In genomic region chr20:63781181-63781580, GRCh38 we compare ENCODE assay signal across 15 cellular contexts. TPM values are rescaled to one million over a fixed set of nuclear protein-coding genes. Genes with fewer than 3 reads are reported as not detected.
DNase-seq lines count a peak whose midpoint lies in the region; ATAC-seq, FAIRE-seq and TF ChIP-seq lines count a peak whose summit lies in the region.
"Had no signal": no experiment of that assay in that cellular context is flagged by ENCODE, and none has a peak within 500 bp of the region (broad histone marks: within the 10 kb centered on the region; RNA-seq: fewer than 3 reads in every experiment).

No MANE protein-coding gene starts in this region.

- intact Hi-C loops in HepG2 (cut with micrococcal nuclease; ENCODE audit: unreplicated experiment) (no loop called here), right lobe of liver (cut with DNase I) (no loop called here)

- FAIRE-seq in HepG2 (lab: Jason Lieb, UNC), result no peak
- FAIRE-seq: A549, GM12878 had no signal

- H3K79me2 ChIP-seq in HepG2 (ENCODE audit: insufficient read depth, low read length) (no peaks in the 10 kb centered on the region), osteoblast (ENCODE audit: insufficient read depth, low read length) (no peaks in the 10 kb centered on the region)

- POLR2A ChIA-PET in HepG2 (lab: Yijun Ruan, JAX), result interaction anchor here (0.6 kb wide), 1 partner anchor 181 kb away, joined by 3 read pairs; no protein-coding TSS in a partner anchor

- peaks cover 24% of the 10 kb centered on the region for H3K4me1 Mint-ChIP-seq in glutamatergic neuron (ENCODE audit: low read depth, unreplicated experiment)
- H3K4me1 Mint-ChIP-seq: CD14-positive monocyte had no signal

- H3K9me3 ChIP-seq in HepG2 (ENCODE audit: low read length) (no peaks in the 10 kb centered on the region), right lobe of liver (no peaks in the 10 kb centered on the region), osteoblast (ENCODE audit: low read depth, low read length) (no peaks in the 10 kb centered on the region), suprapubic skin (no peaks in the 10 kb centered on the region)
- H3K9me3 ChIP-seq: A549 had no signal

- no peak for TF ChIP-seq RAD21 in HepG2 (CRISPR knock-in tag; IDR thresholded peaks at IDR 0.05)

- H3K4me1 ChIP-seq in HepG2 (ENCODE audit: insufficient read depth, low read length) (peaks cover 22% of the 10 kb centered on the region), right lobe of liver (no peaks in the 10 kb centered on the region), osteoblast (ENCODE audit: insufficient read depth, low read length) (no peaks in the 10 kb centered on the region), suprapubic skin (no peaks in the 10 kb centered on the region), foreskin keratinocyte (no peaks in the 10 kb centered on the region)
- H3K4me1 ChIP-seq: BE2C had no signal

- no TSS peak for BruUV-seq in HepG2 (replicated peaks; lab: Mats Ljungman, UMichigan)

- H3K36me3 Mint-ChIP-seq in glutamatergic neuron (ENCODE audit: unreplicated experiment), result no peaks in the 10 kb centered on the region
- H3K36me3 Mint-ChIP-seq: CD14-positive monocyte, IgD-negative memory B cell had no signal

- H3K27ac ChIP-seq in HepG2 (ENCODE audit: extremely low read length, insufficient read depth, low read length), result no peak overlapping the region
- no peak overlapping the region for H3K27ac ChIP-seq in right lobe of liver
- no peak overlapping the region for H3K27ac ChIP-seq in osteoblast (ENCODE audit: low read depth, low read length)
- H3K27ac ChIP-seq in suprapubic skin, result no peak overlapping the region
- no peak overlapping the region for H3K27ac ChIP-seq in foreskin keratinocyte
- H3K27ac ChIP-seq: A549 had no signal

- H3K4me2 ChIP-seq in HepG2 (ENCODE audit: low read depth, low read length) (no peak overlapping the region), osteoblast (ENCODE audit: insufficient read depth, low read length) (no peak overlapping the region)
- H3K4me2 ChIP-seq: A549, GM23338 had no signal

- H3K27ac Mint-ChIP-seq in glutamatergic neuron (ENCODE audit: unreplicated experiment), result no peak overlapping the region
- H3K27ac Mint-ChIP-seq: CD14-positive monocyte, GM23338, IgD-negative memory B cell had no signal

- H2AFZ ChIP-seq in HepG2 (ENCODE audit: low read length) (no peak overlapping the region), osteoblast (ENCODE audit: low read length) (no peak overlapping the region)
- H2AFZ ChIP-seq: GM23338 had no signal

- peak overlapping the region; percentile 25 for H3K4me3 Mint-ChIP-seq in glutamatergic neuron (ENCODE audit: unreplicated experiment)
- H3K4me3 Mint-ChIP-seq: CD14-positive monocyte, GM23338 had no signal

- WGBS in HepG2 (ENCODE audit: low lambda C conversion rate), result 92% methylated on average over 14 of the region's 14 CpGs
- WGBS in right lobe of liver (ENCODE audit: insufficient coverage, low coverage, low lambda C conversion rate, missing lambda C conversion rate), result 80% methylated on average over 12 of the region's 14 CpGs
- 86% methylated on average over 14 of the region's 14 CpGs for WGBS in suprapubic skin

- no peak overlapping the region for H3K9ac ChIP-seq in HepG2 (ENCODE audit: insufficient read depth, low read depth, low read length)

- peaks cover 12% of the 10 kb centered on the region for H3K27me3 Mint-ChIP-seq in glutamatergic neuron (ENCODE audit: unreplicated experiment)

- ATAC-seq in HepG2, result no peak
- no peak for ATAC-seq in right lobe of liver
- ATAC-seq in foreskin keratinocyte, result no peak
- ATAC-seq: A549 had no signal

- no peak for TF ChIP-seq POLR2A in HepG2 (IDR thresholded peaks at IDR 0.05; ENCODE audit: insufficient read depth in 1 of 2, low read depth in 2 of 2, low read length in 2 of 2)
- no peak for TF ChIP-seq POLR2A in right lobe of liver (IDR thresholded peaks at IDR 0.05)
- no peak for TF ChIP-seq POLR2A in suprapubic skin (IDR thresholded peaks at IDR 0.05)

- in situ Hi-C loops in HepG2 (cut with HindIII; ENCODE audit: extremely low pct_ligation_motif_present, low pct_unique_long_range_greater_than_20kb), result loop anchor here (10.0 kb wide), 1 partner anchor 76 kb away; the partner anchor contains the start of genes ARFRP1 and ZGPAT

- peaks cover 12% of the 10 kb centered on the region for H3K9me3 Mint-ChIP-seq in glutamatergic neuron (ENCODE audit: unreplicated experiment)
- H3K9me3 Mint-ChIP-seq: GM23338, IgD-negative memory B cell had no signal

- H3K27me3 ChIP-seq in HepG2 (ENCODE audit: control insufficient read depth in 1 of 2, insufficient read depth in 2 of 2, low read length in 2 of 2) (no peaks in the 10 kb centered on the region), right lobe of liver (no peaks in the 10 kb centered on the region), osteoblast (ENCODE audit: insufficient read depth, low read length) (no peaks in the 10 kb centered on the region), suprapubic skin (no peaks in the 10 kb centered on the region), foreskin keratinocyte (peaks cover 2% of the 10 kb centered on the region)
- H3K27me3 ChIP-seq: BE2C had no signal

- no peak for TF ChIP-seq EP300 in HepG2 (IDR thresholded peaks at IDR 0.05; ENCODE audit: low read depth in 2 of 2, low read length in 2 of 2)
- no peak for TF ChIP-seq EP300 in HepG2 (CRISPR knock-in tag; IDR thresholded peaks at IDR 0.05; ENCODE audit: borderline replicate concordance)
- no peak for TF ChIP-seq EP300 in suprapubic skin (IDR thresholded peaks at IDR 0.05)

- H3K36me3 ChIP-seq in HepG2 (replicated peaks in 1 of 2; ENCODE audit: control insufficient read depth in 1 of 2, insufficient read depth in 2 of 2, low read length in 2 of 2), result no peaks in the 10 kb centered on the region
- no peaks in the 10 kb centered on the region for H3K36me3 ChIP-seq in right lobe of liver
- no peaks in the 10 kb centered on the region for H3K36me3 ChIP-seq in osteoblast (ENCODE audit: insufficient read depth, low read length)
- H3K36me3 ChIP-seq in suprapubic skin, result no peaks in the 10 kb centered on the region
- H3K36me3 ChIP-seq: BE2C had no signal

- CTCF ChIA-PET in HepG2 (lab: Yijun Ruan, JAX; ENCODE audit: low intra/inter-chr PET ratio, low total read pairs), result interaction anchor here (1.7 kb wide), 1 partner anchor 74 kb away, joined by 12 read pairs; no protein-coding TSS in a partner anchor

- no peak overlapping the region for H3K4me3 ChIP-seq in HepG2 (replicated peaks in 1 of 3; ENCODE audit: insufficient read depth in 1 of 3, low read depth in 2 of 3, low read length in 3 of 3)
- no peak overlapping the region for H3K4me3 ChIP-seq in right lobe of liver
- no peak overlapping the region for H3K4me3 ChIP-seq in osteoblast (ENCODE audit: insufficient read depth, low read length)
- no peak overlapping the region for H3K4me3 ChIP-seq in suprapubic skin
- H3K4me3 ChIP-seq: A549, GM12878, GM23338 had no signal

- TF ChIP-seq CTCF in HepG2 (CRISPR knock-in tag; IDR thresholded peaks at IDR 0.05) (no peak), right lobe of liver (IDR thresholded peaks at IDR 0.05) (no peak), glutamatergic neuron (IDR thresholded peaks at IDR 0.05; ENCODE audit: partially characterized antibody, unreplicated experiment) (no peak), osteoblast (IDR thresholded peaks at IDR 0.05; ENCODE audit: extremely low read depth, low read depth, low read length) (no peak), suprapubic skin (IDR thresholded peaks at IDR 0.05) (no peak), foreskin keratinocyte (conservative IDR thresholded peaks at IDR 0.05) (no peak)

- DNase-seq in HepG2 (ENCODE audit: low spot score) (no peak), right lobe of liver (no peak), D341Med (ENCODE audit: low spot score) (peak; percentile 4), glutamatergic neuron (no peak), osteoblast (ENCODE audit: insufficient read length, low spot score, missing footprints) (peak; percentile 25), suprapubic skin (ENCODE audit: low spot score in 2 of 2) (no peak), foreskin keratinocyte (no peak)
- DNase-seq: BE2C, DMS 273 treated with DMSO at 0.1 percent for 48 hours, H7 had no signal

- H4K20me1 ChIP-seq in HepG2 (ENCODE audit: insufficient read depth, low read length), result no peaks in the 10 kb centered on the region
- H4K20me1 ChIP-seq in osteoblast (ENCODE audit: insufficient read depth, low read length), result no peaks in the 10 kb centered on the region

RNA-seq across cellular contexts. Expression of gene SLC2A4RG, which starts 41.6 kb away (rescaled TPM):
- total RNA-seq in HepG2 (2016; rRNA removed; fragmentation: Illumina TruSeq; extraction: Trizol), result 47.4 and 91.4 TPM in 2 replicates
- 129 and 134 TPM in 2 replicates for total RNA-seq in HepG2 (2016; cell fraction: cytosol; rRNA removed; fragmentation: Illumina TruSeq; extraction: Trizol; ENCODE audit: low read depth)
- total RNA-seq in HepG2 (2016; cell fraction: insoluble cytoplasmic fraction; rRNA removed; fragmentation: Illumina TruSeq; extraction: Trizol), result 39.6 and 94.5 TPM in 2 replicates
- total RNA-seq in HepG2 (2016; cell fraction: membrane; rRNA removed; fragmentation: Illumina TruSeq; extraction: Trizol), result 171 and 186 TPM in 2 replicates
- total RNA-seq in HepG2 (2016; cell fraction: nucleus; rRNA removed; fragmentation: Illumina TruSeq; extraction: Trizol), result 92.1 and 130 TPM in 2 replicates
- polyA plus RNA-seq in HepG2 (2011; rRNA removed), result 95.9 and 105 TPM in 2 replicates
- 36.7 and 62.3 TPM in 2 replicates for polyA plus RNA-seq in HepG2 (2011; cell fraction: cytosol; rRNA removed)
- 581 and 754 TPM in 2 replicates for polyA plus RNA-seq in HepG2 (2011; cell fraction: nucleus; rRNA removed)
- 65.4 and 92.2 TPM in 2 replicates for polyA plus RNA-seq in HepG2 (2012)
- polyA plus RNA-seq in HepG2 (2016; cell fraction: cytosol; fragmentation: Illumina TruSeq; extraction: Trizol; ENCODE audit: low read depth), result 354 and 372 TPM in 2 replicates
- polyA plus RNA-seq in HepG2 (2016; cell fraction: insoluble cytoplasmic fraction; fragmentation: Illumina TruSeq; extraction: Trizol; ENCODE audit: low read depth), result 107 and 130 TPM in 2 replicates
- polyA plus RNA-seq in HepG2 (2016; cell fraction: membrane; fragmentation: Illumina TruSeq; extraction: Trizol; ENCODE audit: low read depth), result 352 and 381 TPM in 2 replicates
- polyA plus RNA-seq in HepG2 (2016; cell fraction: nucleus; fragmentation: Illumina TruSeq; extraction: Trizol; ENCODE audit: insufficient read depth, low read depth), result 510 and 535 TPM in 2 replicates
- polyA minus RNA-seq in HepG2 (2011; rRNA and poly(A)+ RNA removed; ENCODE audit: low replicate concordance), result 23.9 and 51.3 TPM in 2 replicates
- 24.3 and 27.0 TPM in 2 replicates for polyA minus RNA-seq in HepG2 (2011; cell fraction: cytosol; rRNA and poly(A)+ RNA removed)
- 61.3 and 75.8 TPM in 2 replicates for polyA minus RNA-seq in HepG2 (2011; cell fraction: nucleus; rRNA and poly(A)+ RNA removed)
- total RNA-seq in right lobe of liver, result 100 to 1,000 TPM in 2 of 6 experiments, 10 to 100 TPM in 4; 36.0 to 180 (median 73.8) TPM
- 47.9 TPM for total RNA-seq in glutamatergic neuron (ENCODE audit: unreplicated experiment)
- total RNA-seq in osteoblast, result 27.5 and 29.5 TPM in 2 replicates
- total RNA-seq in suprapubic skin, result 100 to 1,000 TPM in 3 of 4 donors, 10 to 100 TPM in 1; 96.9 to 118 (median 107) TPM
- total RNA-seq in foreskin keratinocyte, result 53.2 and 57.0 TPM in 2 replicates
- 89.1 and 100 TPM in 2 replicates for polyA plus RNA-seq in foreskin keratinocyte

RNA-seq across cellular contexts. Expression of gene LIME1, which starts 44.7 kb away (rescaled TPM):
- 51.5 and 61.5 TPM in 2 replicates for total RNA-seq in HepG2 (2016; rRNA removed; fragmentation: Illumina TruSeq; extraction: Trizol)
- total RNA-seq in HepG2 (2016; cell fraction: cytosol; rRNA removed; fragmentation: Illumina TruSeq; extraction: Trizol; ENCODE audit: low read depth), result 59.8 and 81.2 TPM in 2 replicates
- total RNA-seq in HepG2 (2016; cell fraction: insoluble cytoplasmic fraction; rRNA removed; fragmentation: Illumina TruSeq; extraction: Trizol), result 46.5 and 57.9 TPM in 2 replicates
- 59.4 and 77.4 TPM in 2 replicates for total RNA-seq in HepG2 (2016; cell fraction: membrane; rRNA removed; fragmentation: Illumina TruSeq; extraction: Trizol)
- 31.7 and 32.4 TPM in 2 replicates for total RNA-seq in HepG2 (2016; cell fraction: nucleus; rRNA removed; fragmentation: Illumina TruSeq; extraction: Trizol)
- polyA plus RNA-seq in HepG2 (2011; rRNA removed), result 13.0 and 23.5 TPM in 2 replicates
- polyA plus RNA-seq in HepG2 (2011; cell fraction: cytosol; rRNA removed), result 20.4 and 43.4 TPM in 2 replicates
- 145 and 202 TPM in 2 replicates for polyA plus RNA-seq in HepG2 (2011; cell fraction: nucleus; rRNA removed)
- 14.6 and 20.3 TPM in 2 replicates for polyA plus RNA-seq in HepG2 (2012)
- polyA plus RNA-seq in HepG2 (2016; cell fraction: cytosol; fragmentation: Illumina TruSeq; extraction: Trizol; ENCODE audit: low read depth), result 90.7 and 108 TPM in 2 replicates
- polyA plus RNA-seq in HepG2 (2016; cell fraction: insoluble cytoplasmic fraction; fragmentation: Illumina TruSeq; extraction: Trizol; ENCODE audit: low read depth), result 72.4 and 82.2 TPM in 2 replicates
- 75.9 and 77.5 TPM in 2 replicates for polyA plus RNA-seq in HepG2 (2016; cell fraction: membrane; fragmentation: Illumina TruSeq; extraction: Trizol; ENCODE audit: low read depth)
- 89.9 and 96.0 TPM in 2 replicates for polyA plus RNA-seq in HepG2 (2016; cell fraction: nucleus; fragmentation: Illumina TruSeq; extraction: Trizol; ENCODE audit: insufficient read depth, low read depth)
- polyA minus RNA-seq in HepG2 (2011; rRNA and poly(A)+ RNA removed; ENCODE audit: low replicate concordance), result 2.1 and 20.3 TPM in 2 replicates
- polyA minus RNA-seq in HepG2 (2011; cell fraction: cytosol; rRNA and poly(A)+ RNA removed), result 22.2 and 31.7 TPM in 2 replicates
- polyA minus RNA-seq in HepG2 (2011; cell fraction: nucleus; rRNA and poly(A)+ RNA removed), result 13.2 and 15.8 TPM in 2 replicates
- 100 to 1,000 TPM in 2 of 6 experiments, 10 to 100 TPM in 4; 37.0 to 118 (median 65.5) TPM for total RNA-seq in right lobe of liver
- 16.6 TPM for total RNA-seq in glutamatergic neuron (ENCODE audit: unreplicated experiment)
- total RNA-seq in osteoblast, result 1.8 and 2.9 TPM in 2 replicates
- 10 to 100 TPM; 12.2 to 36.5 (median 16.9) TPM for total RNA-seq in suprapubic skin
- 2.4 and 3.3 TPM in 2 replicates for total RNA-seq in foreskin keratinocyte
- polyA plus RNA-seq in foreskin keratinocyte, result 4.4 and 5.3 TPM in 2 replicates

RNA-seq across cellular contexts. Expression of gene ZBTB46, which starts 49.9 kb away (rescaled TPM):
- total RNA-seq in HepG2 (2016; rRNA removed; fragmentation: Illumina TruSeq; extraction: Trizol) (10.9 and 13.5 TPM in 2 replicates), right lobe of liver (1 to 10 TPM; 1.2 to 4.2 (median 2.4) TPM), glutamatergic neuron (ENCODE audit: unreplicated experiment) (94.4 TPM), osteoblast (under 0.01 and 0.36 TPM in 2 replicates), suprapubic skin (1 to 10 TPM; 3.4 to 5.1 (median 4.4) TPM), foreskin keratinocyte (0.20 and 0.21 TPM in 2 replicates)
- 74.9 and 80.6 TPM in 2 replicates for total RNA-seq in HepG2 (2016; cell fraction: cytosol; rRNA removed; fragmentation: Illumina TruSeq; extraction: Trizol; ENCODE audit: low read depth)
- 10.9 and 15.4 TPM in 2 replicates for total RNA-seq in HepG2 (2016; cell fraction: insoluble cytoplasmic fraction; rRNA removed; fragmentation: Illumina TruSeq; extraction: Trizol)
- total RNA-seq in HepG2 (2016; cell fraction: membrane; rRNA removed; fragmentation: Illumina TruSeq; extraction: Trizol), result 51.8 and 55.2 TPM in 2 replicates
- total RNA-seq in HepG2 (2016; cell fraction: nucleus; rRNA removed; fragmentation: Illumina TruSeq; extraction: Trizol), result 8.7 and 9.2 TPM in 2 replicates
- polyA plus RNA-seq in HepG2 (2011; rRNA removed) (1.6 and 2.7 TPM in 2 replicates), foreskin keratinocyte (0.06 and 0.09 TPM in 2 replicates)
- polyA plus RNA-seq in HepG2 (2011; cell fraction: cytosol; rRNA removed), result 1.6 and 2.0 TPM in 2 replicates
- polyA plus RNA-seq in HepG2 (2011; cell fraction: nucleus; rRNA removed), result 7.2 and 7.6 TPM in 2 replicates
- 3.8 and 5.3 TPM in 2 replicates for polyA plus RNA-seq in HepG2 (2012)
- 0.45 and 0.85 TPM in 2 replicates for polyA plus RNA-seq in HepG2 (2016; cell fraction: cytosol; fragmentation: Illumina TruSeq; extraction: Trizol; ENCODE audit: low read depth)
- 3.9 and 4.2 TPM in 2 replicates for polyA plus RNA-seq in HepG2 (2016; cell fraction: insoluble cytoplasmic fraction; fragmentation: Illumina TruSeq; extraction: Trizol; ENCODE audit: low read depth)
- polyA plus RNA-seq in HepG2 (2016; cell fraction: membrane; fragmentation: Illumina TruSeq; extraction: Trizol; ENCODE audit: low read depth), result 1.4 and 1.5 TPM in 2 replicates
- polyA plus RNA-seq in HepG2 (2016; cell fraction: nucleus; fragmentation: Illumina TruSeq; extraction: Trizol; ENCODE audit: insufficient read depth, low read depth), result 7.1 and 7.5 TPM in 2 replicates
- 18.8 and 33.6 TPM in 2 replicates for polyA minus RNA-seq in HepG2 (2011; rRNA and poly(A)+ RNA removed; ENCODE audit: low replicate concordance)
- polyA minus RNA-seq in HepG2 (2011; cell fraction: cytosol; rRNA and poly(A)+ RNA removed), result 8.3 and 9.0 TPM in 2 replicates
- polyA minus RNA-seq in HepG2 (2011; cell fraction: nucleus; rRNA and poly(A)+ RNA removed), result 5.4 and 9.1 TPM in 2 replicates

Comparison
In these comparisons a context has a peak if more than half of its experiments do, and no peak if none do; other contexts are left out.
1. DNase-seq: peak in D341Med (single experiment) and osteoblast (single experiment); none in HepG2 (single experiment), right lobe of liver (0 of 3), glutamatergic neuron (single experiment), suprapubic skin (0 of 2) and foreskin keratinocyte (0 of 2).